Comparison of ENCODE assay signal across 18 cellular contexts in the genomic region with DNA sequence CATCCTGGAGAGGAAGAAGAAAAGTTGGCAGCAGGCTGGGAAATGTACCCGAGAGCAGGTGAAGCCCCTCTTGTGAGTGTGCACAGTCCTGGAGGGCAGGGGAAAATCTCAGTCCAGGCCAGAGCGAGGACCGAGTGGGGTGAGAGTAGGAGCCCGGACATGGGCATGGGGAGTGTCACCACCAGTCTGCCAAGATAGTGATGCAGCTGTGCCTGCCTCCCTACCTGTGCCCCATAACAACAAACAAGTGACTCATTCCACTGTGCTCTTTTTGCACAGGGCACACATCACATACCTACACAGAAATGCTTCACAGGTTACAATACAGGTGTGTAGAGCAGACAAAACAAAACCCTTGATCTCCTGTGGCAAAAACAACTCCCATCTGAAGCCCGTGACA.
"Had no signal": no experiment of that assay in that cellular context is flagged by ENCODE, and none has a peak within 500 bp of the region (broad histone marks: within the 10 kb centered on the region; RNA-seq: fewer than 3 reads in every experiment).

No MANE protein-coding gene starts in this region.

- ATAC-seq: heart right ventricle; left lobe of liver; mucosa of descending colon; naive thymus-derived CD8-positive, alpha-beta T cell; stimulated activated naive B cell treated with anti-CD40 and anti-IgM and Interleukin-4, amounts not matched to agents 10 μg/mL and 1 μg/mL and 100 μg/mL, for 72 hours; stimulated activated naive CD8-positive, alpha-beta T cell treated with anti-CD3 and anti-CD28 coated beads, Interleukin-15, amount 100 ng/mL, for 72 hours had no signal

- H3K27ac Mint-ChIP-seq: naive thymus-derived CD8-positive, alpha-beta T cell; stimulated activated naive B cell treated with anti-CD40 and anti-IgM and Interleukin-4, amounts not matched to agents 10 μg/mL and 1 μg/mL and 100 μg/mL, for 72 hours had no signal

- H3K36me3 Mint-ChIP-seq: naive thymus-derived CD8-positive, alpha-beta T cell; stimulated activated naive B cell treated with anti-CD40 and anti-IgM and Interleukin-4, amounts not matched to agents 10 μg/mL and 1 μg/mL and 100 μg/mL, for 72 hours had no signal

- H3K9me3 ChIP-seq: colonic mucosa, heart right ventricle, mucosa of descending colon, ovary, right atrium auricular region, sigmoid colon, testis, tibial nerve had no signal

- H3K27ac ChIP-seq: colonic mucosa, heart right ventricle, ovary, sigmoid colon, testis had no signal

- H3K4me1 Mint-ChIP-seq: naive thymus-derived CD8-positive, alpha-beta T cell; stimulated activated naive B cell treated with anti-CD40 and anti-IgM and Interleukin-4, amounts not matched to agents 10 μg/mL and 1 μg/mL and 100 μg/mL, for 72 hours; stimulated activated naive CD8-positive, alpha-beta T cell treated with anti-CD3 and anti-CD28 coated beads, Interleukin-15, amount 100 ng/mL, for 72 hours had no signal

- H3K4me1 ChIP-seq: colonic mucosa, sigmoid colon had no signal

- H3K27me3 ChIP-seq: colonic mucosa, ovary, right atrium auricular region, sigmoid colon, testis, tibial nerve had no signal

- DNase-seq: colonic mucosa; dermis blood vessel endothelial cell; erythroblast; heart right ventricle; hypothalamus; mammary epithelial cell; mucosa of descending colon; naive thymus-derived CD8-positive, alpha-beta T cell; ovary; sigmoid colon; stimulated activated CD4-positive, alpha-beta T cell treated with anti-CD3 and anti-CD28 coated beads, Interleukin-2, amount 100 ng/mL, for 24 hours; stimulated activated CD4-positive, alpha-beta T cell treated with anti-CD3 and anti-CD28 coated beads, Interleukin-4, amount 100 ng/mL, for 4 hours; stimulated activated naive B cell treated with anti-CD40 and anti-IgM and Interleukin-4, amounts not matched to agents 10 μg/mL and 1 μg/mL and 100 μg/mL, for 72 hours; stimulated activated naive CD8-positive, alpha-beta T cell treated with anti-CD3 and anti-CD28 coated beads, Interleukin-15, amount 100 ng/mL, for 72 hours; testis had no signal

- H3K9me3 Mint-ChIP-seq: stimulated activated naive CD8-positive, alpha-beta T cell treated with anti-CD3 and anti-CD28 coated beads, Interleukin-15, amount 100 ng/mL, for 72 hours had no signal

- H3K4me3 Mint-ChIP-seq: naive thymus-derived CD8-positive, alpha-beta T cell; stimulated activated naive B cell treated with anti-CD40 and anti-IgM and Interleukin-4, amounts not matched to agents 10 μg/mL and 1 μg/mL and 100 μg/mL, for 72 hours; stimulated activated naive CD8-positive, alpha-beta T cell treated with anti-CD3 and anti-CD28 coated beads, Interleukin-15, amount 100 ng/mL, for 72 hours had no signal
